20 cellular contexts compared by ENCODE assay signal in genomic region chrX:103503163-103503852, GRCh38. TPM values are rescaled to one million over a fixed set of nuclear protein-coding genes. Genes with fewer than 3 reads are reported as not detected.
A peak's percentile ranks its signal among the peaks of the same experiment; 100 is the strongest.
DNase-seq lines count a peak whose midpoint lies in the region; ATAC-seq, FAIRE-seq and TF ChIP-seq lines count a peak whose summit lies in the region.
"Had no signal": no experiment of that assay in that cellular context is flagged by ENCODE, and none has a peak within 500 bp of the region (broad histone marks: within the 10 kb centered on the region; RNA-seq: fewer than 3 reads in every experiment).

No MANE protein-coding gene starts in this region.

- H3K27ac ChIP-seq in brain microvascular endothelial cell (no peak overlapping the region), keratinocyte (ENCODE audit: control insufficient read depth, insufficient read depth, low read length) (no peak overlapping the region)

- H3K27me3 ChIP-seq in brain microvascular endothelial cell (replicated peaks), result no peaks in the 10 kb centered on the region
- no peaks in the 10 kb centered on the region for H3K27me3 ChIP-seq in keratinocyte (ENCODE audit: control insufficient read depth, extremely low read depth, insufficient read depth, low read length)
- H3K27me3 ChIP-seq: testis had no signal

- H3K4me3 ChIP-seq in brain microvascular endothelial cell (ENCODE audit: low read depth, low read length) (no peak overlapping the region), keratinocyte (ENCODE audit: control insufficient read depth in 2 of 3, extremely low read depth in 1 of 3, insufficient read depth in 2 of 3, low read depth in 1 of 3, low read length in 3 of 3) (no peak overlapping the region)
- H3K4me3 ChIP-seq: testis had no signal

- H3K27me3 Mint-ChIP-seq in activated T-helper 17 cell treated with anti-CD3 and anti-CD28 coated beads, Interleukin-2, amount 50 U/mL, for 72 hours, result no peaks in the 10 kb centered on the region

- H3K27ac Mint-ChIP-seq in activated T-helper 17 cell treated with anti-CD3 and anti-CD28 coated beads, Interleukin-2, amount 50 U/mL, for 72 hours, result no peak overlapping the region
- H3K27ac Mint-ChIP-seq: activated naive CD4-positive, alpha-beta T cell treated with anti-CD3 and anti-CD28 coated beads, Interleukin-2, amount 50 U/mL, for 72 hours had no signal

- no peaks in the 10 kb centered on the region for H3K9me3 Mint-ChIP-seq in activated T-helper 17 cell treated with anti-CD3 and anti-CD28 coated beads, Interleukin-2, amount 50 U/mL, for 72 hours
- H3K9me3 Mint-ChIP-seq: activated naive CD4-positive, alpha-beta T cell treated with anti-CD3 and anti-CD28 coated beads, Interleukin-2, amount 50 U/mL, for 72 hours had no signal

- no peaks in the 10 kb centered on the region for H3K4me1 Mint-ChIP-seq in activated T-helper 17 cell treated with anti-CD3 and anti-CD28 coated beads, Interleukin-2, amount 50 U/mL, for 72 hours

- FAIRE-seq in keratinocyte (lab: Jason Lieb, UNC), result peak; percentile 9
- FAIRE-seq: HTR-8/SVneo had no signal

- no peak overlapping the region for H3K4me2 ChIP-seq in keratinocyte (ENCODE audit: control insufficient read depth, extremely low read depth, insufficient read depth, low read depth, low read length)

- no peak overlapping the region for H3K4me3 Mint-ChIP-seq in activated T-helper 17 cell treated with anti-CD3 and anti-CD28 coated beads, Interleukin-2, amount 50 U/mL, for 72 hours

- in situ Hi-C loops in brain microvascular endothelial cell (cut with HindIII; ENCODE audit: low pct_ligation_motif_present, low sequenced_read_pairs), result no loop called here
- in situ Hi-C loops in GM13977 (cut with MboI; ENCODE audit: low pct_unique_long_range_greater_than_20kb, low sequenced_read_pairs, unreplicated experiment), result loop anchor here (25.0 kb wide), 1 partner anchor 434 kb away; no protein-coding TSS in a partner anchor

- H3K4me1 ChIP-seq in keratinocyte (ENCODE audit: control insufficient read depth, extremely low read depth, insufficient read depth, low read length), result peaks cover 6% of the 10 kb centered on the region
- H3K4me1 ChIP-seq: Caco-2, testis had no signal

- dilution Hi-C loops in keratinocyte (cut with MboI; ENCODE audit: extremely low pct_ligation_motif_present, low sequenced_read_pairs), result no loop called here

- no peaks in the 10 kb centered on the region for H3K9me3 ChIP-seq in keratinocyte (ENCODE audit: control insufficient read depth, low read depth, low read length)
- H3K9me3 ChIP-seq: Caco-2, testis had no signal

- no peak overlapping the region for H2AFZ ChIP-seq in keratinocyte (ENCODE audit: control insufficient read depth, low read length)

- no peak overlapping the region for H3K9ac ChIP-seq in keratinocyte (ENCODE audit: control insufficient read depth, extremely low read depth, insufficient read depth, low read length)

- no peaks in the 10 kb centered on the region for H4K20me1 ChIP-seq in keratinocyte (ENCODE audit: control insufficient read depth, extremely low read depth, insufficient read depth, low read length)

- DNase-seq in HT1080 (ENCODE audit: low read depth) (peak; percentile 17), brain microvascular endothelial cell (peak; percentile 14), keratinocyte (ENCODE audit: low read depth, low spot score) (no peak), GM13977 (ENCODE audit: low spot score) (no peak), 8988T (no peak)
- no peak for DNase-seq in activated naive CD4-positive, alpha-beta T cell treated with anti-CD3 and anti-CD28 coated beads, Interleukin-2, amount 50 U/mL, for 16 hours
- DNase-seq: activated CD4-positive, alpha-beta T cell treated with anti-CD3 and anti-CD28 coated beads, Interleukin-2, amount 50 U/mL, for 4 hours; activated T-cell treated with anti-CD3 and anti-CD28 coated beads, Interleukin-2, amount 50 U/mL, for 1 hour; Caco-2; hippocampal formation; NCI-H1930; NCI-H510A; OCI-M1; stimulated activated CD4-positive, alpha-beta T cell treated with anti-CD3 and anti-CD28 coated beads, Interleukin-4, amount 100 ng/mL, for 4 hours; testis had no signal

- no peaks in the 10 kb centered on the region for H3K9me1 ChIP-seq in keratinocyte (ENCODE audit: control insufficient read depth, extremely low read depth, insufficient read depth, low read length)

- no peaks in the 10 kb centered on the region for H3K36me3 Mint-ChIP-seq in activated T-helper 17 cell treated with anti-CD3 and anti-CD28 coated beads, Interleukin-2, amount 50 U/mL, for 72 hours (ENCODE audit: low read depth)
- H3K36me3 Mint-ChIP-seq: activated naive CD4-positive, alpha-beta T cell treated with anti-CD3 and anti-CD28 coated beads, Interleukin-2, amount 50 U/mL, for 72 hours had no signal

- peak; percentile 58 for ATAC-seq in GM18498 (IDR thresholded peaks at IDR 0.05; ENCODE audit: unreplicated experiment)
- no peak for ATAC-seq in activated T-helper 17 cell treated with anti-CD3 and anti-CD28 coated beads, Interleukin-2, amount 50 U/mL, for 72 hours (replicated peaks)
- ATAC-seq: left lobe of liver had no signal

- no peaks in the 10 kb centered on the region for H3K79me2 ChIP-seq in keratinocyte (ENCODE audit: control insufficient read depth, insufficient read depth, low read length)

- H3K36me3 ChIP-seq in brain microvascular endothelial cell (replicated peaks) (no peaks in the 10 kb centered on the region), keratinocyte (ENCODE audit: control insufficient read depth in 2 of 2, extremely low read depth in 1 of 2, insufficient read depth in 2 of 2, low read length in 2 of 2) (no peaks in the 10 kb centered on the region)

- peak; percentile 9 for TF ChIP-seq CTCF in brain microvascular endothelial cell (IDR thresholded peaks at IDR 0.05; ENCODE audit: low read depth, low read length, missing control alignments)
- no peak for TF ChIP-seq CTCF in keratinocyte (optimal IDR thresholded peaks at IDR 0.05 in 1 of 3, IDR thresholded peaks at IDR 0.05 in 1 of 3, conservative IDR thresholded peaks at IDR 0.05 in 1 of 3; ENCODE audit: extremely low read depth in 1 of 3, insufficient read depth in 2 of 3, low read length in 3 of 3)
- TF ChIP-seq CTCF in GM13977 (IDR thresholded peaks at IDR 0.05; ENCODE audit: extremely low read depth, insufficient read depth, missing control alignments), result no peak

RNA-seq across cellular contexts. Expression of gene RAB40A, which starts 16.0 kb away (rescaled TPM):
- total RNA-seq in HT1080 (2014; rRNA removed; shearing (Covaris generic)), result not detected in 2 replicates
- polyA plus RNA-seq in HT1080 (2015; cell fraction: cytosol; rRNA removed), result not detected in 2 replicates
- polyA plus RNA-seq in HT1080 (2015; cell fraction: nucleus; rRNA removed), result 0.05 and 0.10 TPM in 2 replicates
- polyA plus RNA-seq in keratinocyte, result 0.02 to 0.63 TPM (median 0.33 TPM) in 3 replicates
- not detected for polyA plus RNA-seq in keratinocyte (2011; ENCODE audit: low read depth)
- polyA plus RNA-seq in keratinocyte (2011; cell fraction: cytosol; rRNA removed), result 0.16 and 0.29 TPM in 2 replicates
- polyA plus RNA-seq in keratinocyte (2011; cell fraction: nucleus; rRNA removed), result 1.7 and 2.2 TPM in 2 replicates
- polyA plus RNA-seq in keratinocyte (2012; ENCODE audit: low replicate concordance), result 0.06 and 0.23 TPM in 2 replicates
- 0.77 to 1.7 TPM in 2 of 3 replicates, not detected in the other for polyA minus RNA-seq in keratinocyte
- not detected for polyA minus RNA-seq in keratinocyte (2011; cell fraction: cytosol; rRNA and poly(A)+ RNA removed)
- polyA minus RNA-seq in keratinocyte (2011; cell fraction: nucleus; rRNA and poly(A)+ RNA removed), result 1.3 and 1.8 TPM in 2 replicates
- total RNA-seq in activated T-helper 17 cell treated with anti-CD3 and anti-CD28 coated beads, Interleukin-2, amount 50 U/mL, for 72 hours, result under 1 TPM; 0.26 to 0.45 TPM
- total RNA-seq: Caco-2 had no signal

Comparison
In these comparisons a context has a peak if more than half of its experiments do, and no peak if none do; other contexts are left out.
1. DNase-seq: peak in HT1080 (single experiment) and brain microvascular endothelial cell (single experiment); none in keratinocyte (single experiment), GM13977 (single experiment), 8988T (single experiment) and activated naive CD4-positive, alpha-beta T cell treated with anti-CD3 and anti-CD28 coated beads, Interleukin-2, amount 50 U/mL, for 16 hours (single experiment).